Comparison of ENCODE assay signal across 23 cellular contexts in genomic region chr2:103963331-103963730, GRCh38.
"Had no signal": no experiment of that assay in that cellular context is flagged by ENCODE, and none has a peak within 500 bp of the region (broad histone marks: within the 10 kb centered on the region; RNA-seq: fewer than 3 reads in every experiment).

No MANE protein-coding gene starts in this region.

- H3K4me1 ChIP-seq: esophagus squamous epithelium, gastroesophageal sphincter, left lung, lower lobe of right lung, parathyroid adenoma, prostate gland, spleen, testis, tibial nerve, upper lobe of right lung, vagina had no signal

- H3K27me3 ChIP-seq: esophagus squamous epithelium, gastroesophageal sphincter, left lung, spleen, testis, tibial nerve, upper lobe of right lung, vagina had no signal

- H3K4me3 ChIP-seq: esophagus squamous epithelium, gastroesophageal sphincter, left lung, lower lobe of right lung, prostate gland, spleen, testis, tibial nerve, upper lobe of right lung, vagina had no signal

- H3K27ac ChIP-seq: esophagus squamous epithelium, gastroesophageal sphincter, left lung, lower lobe of right lung, parathyroid adenoma, prostate gland, spleen, testis, tibial nerve, upper lobe of right lung, vagina had no signal

- H3K9me3 ChIP-seq: esophagus squamous epithelium, left lung, prostate gland, testis, upper lobe of right lung, vagina had no signal

- H3K4me3 Mint-ChIP-seq: memory B cell; mesothelial cell of epicardium; natural killer cell; stimulated activated memory B cell treated with anti-CD40 and anti-IgM and Interleukin-4, amounts not matched to agents 10 μg/mL and 1 μg/mL and 100 μg/mL, for 72 hours; stimulated activated naive CD8-positive, alpha-beta T cell treated with anti-CD3 and anti-CD28 coated beads, Interleukin-15, Interleukin-2, amounts not matched to agents 100 ng/mL and 50 ng/mL, for 24 hours had no signal

- H3K27ac Mint-ChIP-seq: memory B cell; mesothelial cell of epicardium; natural killer cell; stimulated activated memory B cell treated with anti-CD40 and anti-IgM and Interleukin-4, amounts not matched to agents 10 μg/mL and 1 μg/mL and 100 μg/mL, for 72 hours; stimulated activated naive CD8-positive, alpha-beta T cell treated with anti-CD3 and anti-CD28 coated beads, Interleukin-15, Interleukin-2, amounts not matched to agents 100 ng/mL and 50 ng/mL, for 24 hours had no signal

- H2AFZ ChIP-seq: parathyroid adenoma had no signal

- H3K79me2 ChIP-seq: parathyroid adenoma had no signal

- H3K36me3 ChIP-seq: esophagus squamous epithelium, gastroesophageal sphincter, left lung, lower lobe of right lung, prostate gland, spleen, tibial nerve, upper lobe of right lung, vagina had no signal

- H3K4me1 Mint-ChIP-seq: memory B cell; mesothelial cell of epicardium; natural killer cell; stimulated activated memory B cell treated with anti-CD40 and anti-IgM and Interleukin-4, amounts not matched to agents 10 μg/mL and 1 μg/mL and 100 μg/mL, for 72 hours had no signal

- DNase-seq: esophagus squamous epithelium; foreskin fibroblast; kidney; left lung; lower lobe of right lung; natural killer cell; retina; spleen; stimulated activated CD4-positive, alpha-beta T cell treated with anti-CD3 and anti-CD28 coated beads, Interleukin-15, amount 100 ng/mL, for 24 hours; stimulated activated CD4-positive, alpha-beta T cell treated with anti-CD3 and anti-CD28 coated beads, Interleukin-1b, Interleukin-23, amount 100 ng/mL, for 48 hours; stimulated activated CD4-positive, alpha-beta T cell treated with anti-CD3 and anti-CD28 coated beads, Interleukin-4, amount 100 ng/mL, for 24 hours; testis; upper lobe of right lung had no signal

- H3K9ac ChIP-seq: parathyroid adenoma had no signal

- ATAC-seq: gastroesophageal sphincter; left lung; lower lobe of right lung; natural killer cell; sciatic nerve; stimulated activated memory B cell treated with anti-CD40 and anti-IgM and Interleukin-4, amounts not matched to agents 10 μg/mL and 1 μg/mL and 100 μg/mL, for 72 hours; upper lobe of right lung had no signal

- H3K27me3 Mint-ChIP-seq: memory B cell; stimulated activated memory B cell treated with anti-CD40 and anti-IgM and Interleukin-4, amounts not matched to agents 10 μg/mL and 1 μg/mL and 100 μg/mL, for 72 hours; stimulated activated naive CD8-positive, alpha-beta T cell treated with anti-CD3 and anti-CD28 coated beads, Interleukin-15, Interleukin-2, amounts not matched to agents 100 ng/mL and 50 ng/mL, for 24 hours had no signal

- H3K36me3 Mint-ChIP-seq: memory B cell; mesothelial cell of epicardium; natural killer cell; stimulated activated memory B cell treated with anti-CD40 and anti-IgM and Interleukin-4, amounts not matched to agents 10 μg/mL and 1 μg/mL and 100 μg/mL, for 72 hours had no signal
